ENCODE assay signal across 21 cellular contexts in the genomic region with DNA sequence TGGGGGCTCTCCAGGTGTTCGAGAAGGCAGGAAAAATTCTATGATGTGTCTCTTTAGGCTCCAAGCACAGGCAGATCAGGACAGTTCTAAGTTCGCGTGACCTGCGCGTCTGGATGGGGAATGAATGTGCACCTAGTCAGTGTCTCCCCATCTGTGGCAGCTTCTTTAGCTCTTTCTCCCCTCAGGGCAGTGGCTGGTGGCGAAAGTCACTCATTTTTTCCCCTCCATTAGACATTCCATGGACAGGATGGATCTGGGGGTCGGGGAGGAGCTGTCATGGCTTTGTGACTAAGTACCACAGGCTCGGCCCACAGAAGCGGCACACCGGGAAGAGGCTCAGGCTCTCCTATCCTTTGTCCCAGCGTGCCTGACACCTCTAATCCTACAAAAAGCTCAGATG.
"Had no signal": no experiment of that assay in that cellular context is flagged by ENCODE, and none has a peak within 500 bp of the region (broad histone marks: within the 10 kb centered on the region; RNA-seq: fewer than 3 reads in every experiment).

No MANE protein-coding gene starts in this region.

- H3K9me3 ChIP-seq: left lung, stomach, suprapubic skin, vagina had no signal

- H3K27me3 Mint-ChIP-seq: activated naive CD4-positive, alpha-beta T cell treated with anti-CD3 and anti-CD28 coated beads, Interleukin-2, amount 50 U/mL, for 24 hours; brain; dendritic cell treated with granulocyte-macrophage colony-stimulating factor and Interleukin-4, amounts not matched to agents 40 ng/mL and 50 ng/mL, for 4 days; naive thymus-derived CD8-positive, alpha-beta T cell; type B pancreatic cell had no signal

- H3K4me3 ChIP-seq: left lung, lung, stomach, suprapubic skin, vagina had no signal

- H3K9me3 Mint-ChIP-seq: activated naive CD4-positive, alpha-beta T cell treated with anti-CD3 and anti-CD28 coated beads, Interleukin-2, amount 50 U/mL, for 24 hours; activated T-cell treated with anti-CD3 and anti-CD28 coated beads, Interleukin-2, amount 50 U/mL, for 4 hours; brain; dendritic cell treated with granulocyte-macrophage colony-stimulating factor and Interleukin-4, amounts not matched to agents 40 ng/mL and 50 ng/mL, for 4 days; naive thymus-derived CD8-positive, alpha-beta T cell; type B pancreatic cell had no signal

- H3K27ac Mint-ChIP-seq: activated naive CD4-positive, alpha-beta T cell treated with anti-CD3 and anti-CD28 coated beads, Interleukin-2, amount 50 U/mL, for 24 hours; dendritic cell treated with granulocyte-macrophage colony-stimulating factor and Interleukin-4, amounts not matched to agents 40 ng/mL and 50 ng/mL, for 4 days; naive thymus-derived CD8-positive, alpha-beta T cell; type B pancreatic cell had no signal

- ATAC-seq: activated T-cell treated with anti-CD3 and anti-CD28 coated beads, Interleukin-2, amount 50 U/mL, for 4 hours; foreskin keratinocyte; left lung; naive thymus-derived CD8-positive, alpha-beta T cell; right cardiac atrium had no signal

- H3K27me3 ChIP-seq: foreskin keratinocyte, left lung, stomach, suprapubic skin, vagina had no signal

- H3K27ac ChIP-seq: foreskin keratinocyte, left lung, parathyroid adenoma, stomach, suprapubic skin, vagina had no signal

- DNase-seq: activated CD4-positive, alpha-beta T cell treated with anti-CD3 and anti-CD28 coated beads for 48 hours; activated effector memory CD4-positive, alpha-beta T cell treated with Interleukin-2 at 50 U/mL for 16 hours; activated T-cell treated with anti-CD3 and anti-CD28 coated beads, Interleukin-2, amount 50 U/mL, for 4 hours; anterior cingulate cortex; caudate nucleus; effector CD4-positive, alpha-beta T cell; foreskin keratinocyte; left lung; naive thymus-derived CD8-positive, alpha-beta T cell; right cardiac atrium; stimulated activated CD4-positive, alpha-beta T cell treated with anti-CD3 and anti-CD28 coated beads, Interleukin-12 subunit alpha, Interleukin-12 subunit beta, amount 100 ng/mL, for 4 hours; stimulated activated CD4-positive, alpha-beta T cell treated with anti-CD3 and anti-CD28 coated beads, Interleukin-1b, Interleukin-23, amount 100 ng/mL, for 48 hours; stomach had no signal

- H3K4me3 Mint-ChIP-seq: activated naive CD4-positive, alpha-beta T cell treated with anti-CD3 and anti-CD28 coated beads, Interleukin-2, amount 50 U/mL, for 24 hours; activated T-cell treated with anti-CD3 and anti-CD28 coated beads, Interleukin-2, amount 50 U/mL, for 4 hours; brain; dendritic cell treated with granulocyte-macrophage colony-stimulating factor and Interleukin-4, amounts not matched to agents 40 ng/mL and 50 ng/mL, for 4 days; naive thymus-derived CD8-positive, alpha-beta T cell; type B pancreatic cell had no signal
